In genomic region chr11:20608938-20609337, GRCh38 we compare ENCODE assay signal across 26 cellular contexts. TPM values are rescaled to one million over a fixed set of nuclear protein-coding genes. Genes with fewer than 3 reads are reported as not detected.
"Had no signal": no experiment of that assay in that cellular context is flagged by ENCODE, and none has a peak within 500 bp of the region (broad histone marks: within the 10 kb centered on the region; RNA-seq: fewer than 3 reads in every experiment).

No MANE protein-coding gene starts in this region.

- ATAC-seq: T-helper 17 cell had no signal

- H3K9me3 ChIP-seq: adrenal gland, colonic mucosa, Peyer's patch had no signal

- DNase-seq: activated CD4-positive, alpha-beta memory T cell treated with anti-CD3 and anti-CD28 coated beads for 36 hours; activated CD4-positive, alpha-beta T cell treated with anti-CD3 and anti-CD28 coated beads, Interleukin-2, amount 10 ng/mL, durations not matched to agents 7 days and 5 days; activated CD4-positive, CD25-positive, alpha-beta regulatory T cell; activated CD8-positive, alpha-beta memory T cell treated with anti-CD3 and anti-CD28 coated beads for 24 hours; activated gamma-delta T cell treated with Interleukin-2 at 50 U/mL for 16 hours; activated naive CD4-positive, alpha-beta T cell treated with anti-CD3 and anti-CD28 coated beads, Interleukin-2, amount 10 ng/mL, durations not matched to agents 7 days and 5 days; activated naive CD8-positive, alpha-beta T cell treated with anti-CD3 and anti-CD28 coated beads, Interleukin-2, amount 10 ng/mL, durations not matched to agents 7 days and 5 days; activated T-cell treated with anti-CD3 and anti-CD28 coated beads, Interleukin-2, amount 50 U/mL, for 48 hours; adrenal gland; colonic mucosa; Karpas-422; MM.1S; NCI-H1105 treated with DMSO at 0.1 percent for 48 hours; NCI-H1436 treated with DMSO at 0.1 percent for 48 hours; NCI-H187; NCI-H2081; NCI-H446; NCI-H524; NCI-H748 treated with DMSO at 0.1 percent for 48 hours; Peyer's patch; SHP77 treated with DMSO at 0.1 percent for 48 hours; T-helper 17 cell; T-helper 9 cell had no signal

- H3K27ac ChIP-seq: adrenal gland, colonic mucosa, Peyer's patch, VCaP had no signal

- H3K4me1 ChIP-seq: colonic mucosa, Peyer's patch had no signal

- H3K36me3 ChIP-seq: adrenal gland, colonic mucosa, Peyer's patch had no signal

- H3K4me3 ChIP-seq: adrenal gland, colonic mucosa, Peyer's patch had no signal

RNA-seq across cellular contexts. Expression of gene SLC6A5, which starts 9.5 kb away (rescaled TPM):
- total RNA-seq: activated CD4-positive, alpha-beta memory T cell treated with anti-CD3 and anti-CD28 coated beads for 36 hours; activated CD4-positive, alpha-beta T cell treated with anti-CD3 and anti-CD28 coated beads, Interleukin-2, amount 10 ng/mL, durations not matched to agents 7 days and 5 days; activated naive CD8-positive, alpha-beta T cell treated with anti-CD3 and anti-CD28 coated beads, Interleukin-2, amount 10 ng/mL, durations not matched to agents 7 days and 5 days; activated T-helper 2 cell treated with anti-CD3 and anti-CD28 coated beads, Interferon-gamma antibody, Interleukin-2, Interleukin-4, amounts not matched to agents 10 μg/mL and 5 μg/mL and 100 μg/mL, durations not matched to agents 14 hours and 24 hours and 36 hours; colonic mucosa; Peyer's patch; SK-MEL-5; T-helper 17 cell had no signal
